20 cellular contexts compared by ENCODE assay signal in genomic region chr3:175818811-175819464, GRCh38.
A peak's percentile ranks its signal among the peaks of the same experiment; 100 is the strongest.
DNase-seq lines count a peak whose midpoint lies in the region; ATAC-seq and TF ChIP-seq lines count a peak whose summit lies in the region.
"Had no signal": no experiment of that assay in that cellular context is flagged by ENCODE, and none has a peak within 500 bp of the region (broad histone marks: within the 10 kb centered on the region; RNA-seq: fewer than 3 reads in every experiment).

No MANE protein-coding gene starts in this region.

- ATAC-seq in esophagus mucosa (peak; percentile 50), right cardiac atrium (no peak)
- ATAC-seq: activated CD8-positive, alpha-beta memory T cell treated with anti-CD3 and anti-CD28 coated beads, Interleukin-2, amount 10 ng/mL, durations not matched to agents 7 days and 5 days; heart left ventricle had no signal

- no peak overlapping the region for H3K4me3 Mint-ChIP-seq in Calu3 (ENCODE audit: low read depth, unreplicated experiment)
- H3K4me3 Mint-ChIP-seq: activated CD8-positive, alpha-beta memory T cell treated with anti-CD3 and anti-CD28 coated beads, Interleukin-2, amount 10 ng/mL, durations not matched to agents 7 days and 5 days; dendritic cell treated with granulocyte-macrophage colony-stimulating factor and Interleukin-4, amounts not matched to agents 40 ng/mL and 50 ng/mL, for 4 days had no signal

- DNase-seq in Calu3 = peak; percentile 27
- peak; percentile 7 for DNase-seq in NB4 (ENCODE audit: low read depth)
- DNase-seq in right cardiac atrium = no peak
- no peak for DNase-seq in OCI-M2 (lab: John Stamatoyannopoulos, UW; ENCODE audit: unreplicated experiment)
- DNase-seq in suprapubic skin (ENCODE audit: low spot score in 2 of 2) = no peak
- DNase-seq in activated T-cell treated with anti-CD3 and anti-CD28 coated beads for 4 hours = no peak
- DNase-seq: activated CD4-positive, CD25-positive, alpha-beta regulatory T cell; activated CD8-positive, alpha-beta memory T cell treated with anti-CD3 and anti-CD28 coated beads, Interleukin-2, amount 10 ng/mL, durations not matched to agents 7 days and 5 days; activated gamma-delta T cell treated with Interleukin-2 at 50 U/mL for 16 hours; DMS79; heart left ventricle; MM.1S; occipital lobe; stimulated activated CD4-positive, alpha-beta T cell treated with anti-CD3 and anti-CD28 coated beads, Interleukin-4, amount 100 ng/mL, for 24 hours; T-helper 1 cell had no signal

- intact Hi-C loops in Calu3 (cut with micrococcal nuclease; ENCODE audit: unreplicated experiment) (no loop called here), right cardiac atrium (cut with DNase I) (no loop called here)

- CTCF ChIA-PET in Calu3 (lab: Charles Lee) = no interaction called here
- CTCF ChIA-PET in HEK293 (lab: Yijun Ruan, JAX) = no interaction called here

- POLR2A ChIA-PET in HEK293 (lab: Yijun Ruan, JAX) = no interaction called here

- H3K36me3 ChIP-seq in HEK293 (ENCODE audit: control insufficient read depth in 2 of 2, insufficient read depth in 1 of 2, low read length in 2 of 2) = no peaks in the 10 kb centered on the region
- H3K36me3 ChIP-seq in suprapubic skin = no peaks in the 10 kb centered on the region
- H3K36me3 ChIP-seq: esophagus muscularis mucosa, heart left ventricle, tibial nerve had no signal

- no peak for TF ChIP-seq CTCF in Calu3 (IDR thresholded peaks at IDR 0.05; ENCODE audit: unreplicated experiment)
- TF ChIP-seq CTCF in HEK293 (tag by site-specific recombination; IDR thresholded peaks at IDR 0.05) = no peak
- TF ChIP-seq CTCF in NB4 (IDR thresholded peaks at IDR 0.05; ENCODE audit: low read depth, low read length) = no peak
- TF ChIP-seq CTCF in suprapubic skin (IDR thresholded peaks at IDR 0.05) = no peak

- no TSS peak for BruUV-seq in Calu3 (replicated peaks; lab: Mats Ljungman, UMichigan)

- H3K27me3 Mint-ChIP-seq in Calu3 (ENCODE audit: unreplicated experiment) = no peaks in the 10 kb centered on the region
- H3K27me3 Mint-ChIP-seq: activated CD8-positive, alpha-beta memory T cell treated with anti-CD3 and anti-CD28 coated beads, Interleukin-2, amount 10 ng/mL, durations not matched to agents 7 days and 5 days; dendritic cell treated with granulocyte-macrophage colony-stimulating factor and Interleukin-4, amounts not matched to agents 40 ng/mL and 50 ng/mL, for 4 days had no signal

- peaks cover 21% of the 10 kb centered on the region for H3K4me1 Mint-ChIP-seq in Calu3 (ENCODE audit: low read depth, unreplicated experiment)
- H3K4me1 Mint-ChIP-seq: activated CD8-positive, alpha-beta memory T cell treated with anti-CD3 and anti-CD28 coated beads, Interleukin-2, amount 10 ng/mL, durations not matched to agents 7 days and 5 days had no signal

- H3K27me3 ChIP-seq in right cardiac atrium (ENCODE audit: control insufficient read depth, insufficient read depth) (no peaks in the 10 kb centered on the region), suprapubic skin (no peaks in the 10 kb centered on the region)
- H3K27me3 ChIP-seq: esophagus muscularis mucosa, heart left ventricle, tibial nerve had no signal

- peaks cover 22% of the 10 kb centered on the region for H3K9me3 Mint-ChIP-seq in Calu3 (ENCODE audit: low read depth, unreplicated experiment)

- TF ChIP-seq EP300 in suprapubic skin (IDR thresholded peaks at IDR 0.05) = no peak

- H3K36me3 Mint-ChIP-seq in Calu3 (ENCODE audit: insufficient read depth, unreplicated experiment) = no peaks in the 10 kb centered on the region
- H3K36me3 Mint-ChIP-seq: activated CD8-positive, alpha-beta memory T cell treated with anti-CD3 and anti-CD28 coated beads, Interleukin-2, amount 10 ng/mL, durations not matched to agents 7 days and 5 days had no signal

- peak overlapping the region; percentile 74 for H3K27ac Mint-ChIP-seq in Calu3 (ENCODE audit: unreplicated experiment)
- H3K27ac Mint-ChIP-seq: activated CD8-positive, alpha-beta memory T cell treated with anti-CD3 and anti-CD28 coated beads, Interleukin-2, amount 10 ng/mL, durations not matched to agents 7 days and 5 days; dendritic cell treated with granulocyte-macrophage colony-stimulating factor and Interleukin-4, amounts not matched to agents 40 ng/mL and 50 ng/mL, for 4 days had no signal

- WGBS in right cardiac atrium = 83% methylated on average over 3 of the region's 3 CpGs
- WGBS in suprapubic skin = 92% methylated on average over 3 of the region's 3 CpGs

- no peak overlapping the region for H3K4me3 ChIP-seq in HEK293 (ENCODE audit: low read depth, low read length)
- no peak overlapping the region for H3K4me3 ChIP-seq in NB4 (ENCODE audit: low read depth, low read length)
- H3K4me3 ChIP-seq in right cardiac atrium (ENCODE audit: low read length) = no peak overlapping the region
- H3K4me3 ChIP-seq in suprapubic skin = no peak overlapping the region
- H3K4me3 ChIP-seq: esophagus muscularis mucosa, heart left ventricle, tibial nerve had no signal

- H3K4me1 ChIP-seq in HEK293 (ENCODE audit: control insufficient read depth, insufficient read depth, low read length) (no peaks in the 10 kb centered on the region), right cardiac atrium (ENCODE audit: control insufficient read depth, insufficient read depth, low read length) (no peaks in the 10 kb centered on the region), suprapubic skin (no peaks in the 10 kb centered on the region)
- H3K4me1 ChIP-seq: esophagus muscularis mucosa, heart left ventricle, tibial nerve had no signal

- H3K27ac ChIP-seq in HEK293 (ENCODE audit: extremely low read depth, low read depth, low read length) (no peak overlapping the region), right cardiac atrium (ENCODE audit: low read length) (no peak overlapping the region), suprapubic skin (no peak overlapping the region)
- H3K27ac ChIP-seq: esophagus muscularis mucosa, heart left ventricle, tibial nerve had no signal

- TF ChIP-seq POLR2A in NB4 (IDR thresholded peaks at IDR 0.05; ENCODE audit: extremely low read depth, insufficient read length) (no peak), suprapubic skin (IDR thresholded peaks at IDR 0.05) (no peak)

- H3K9me3 ChIP-seq in HEK293 (ENCODE audit: control insufficient read depth, insufficient read depth, low read depth, low read length) = no peaks in the 10 kb centered on the region
- H3K9me3 ChIP-seq in right cardiac atrium (ENCODE audit: control insufficient read depth, low read length) = peaks cover 4% of the 10 kb centered on the region
- H3K9me3 ChIP-seq in suprapubic skin = peaks cover 27% of the 10 kb centered on the region

TF ChIP-seq in HEK293, 187 proteins besides CTCF, POLR2A, EP300 and RAD21:
- TF ChIP-seq ZSCAN5A (tag by site-specific recombination; IDR thresholded peaks at IDR 0.05) (no peak), TRIM28 (IDR thresholded peaks at IDR 0.05; ENCODE audit: borderline replicate concordance, low read length) (peak; percentile 32; the same call in 1 of the 2 replicates)

Comparison
In these comparisons a context has a peak if more than half of its experiments do, and no peak if none do; other contexts are left out.
1. DNase-seq: peak in Calu3 (single experiment) and NB4 (single experiment); none in right cardiac atrium (0 of 3), OCI-M2 (single experiment), suprapubic skin (0 of 2) and activated T-cell treated with anti-CD3 and anti-CD28 coated beads for 4 hours (single experiment).